Comparison of ENCODE assay signal across 35 cellular contexts in the genomic region with DNA sequence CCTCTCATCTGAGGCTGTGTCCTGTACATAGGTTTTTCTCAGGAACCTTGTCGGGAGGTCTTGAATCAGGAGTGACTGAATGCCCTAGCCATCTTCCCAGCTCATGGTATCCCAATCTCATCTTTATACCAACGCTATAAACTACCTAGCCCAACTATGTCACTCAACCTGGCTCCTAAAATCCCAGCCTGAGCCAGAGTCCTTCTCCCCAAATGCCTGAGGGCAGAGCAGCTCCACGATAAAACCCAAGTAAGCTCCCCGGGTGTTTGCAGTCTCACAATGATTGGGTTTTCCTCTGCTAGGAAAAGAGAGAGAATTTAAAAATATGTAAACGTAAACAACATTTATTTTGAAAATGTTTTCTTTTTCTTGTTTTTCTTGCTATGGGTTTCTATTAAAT. TPM values are rescaled to one million over a fixed set of nuclear protein-coding genes. Genes with fewer than 3 reads are reported as not detected.
DNase-seq lines count a peak whose midpoint lies in the region; ATAC-seq, FAIRE-seq and TF ChIP-seq lines count a peak whose summit lies in the region.
"Had no signal": no experiment of that assay in that cellular context is flagged by ENCODE, and none has a peak within 500 bp of the region (broad histone marks: within the 10 kb centered on the region; RNA-seq: fewer than 3 reads in every experiment).

No MANE protein-coding gene starts in this region.

- H3K23ac ChIP-seq in H1 (ENCODE audit: insufficient read length): no peak overlapping the region

- ATAC-seq in HG02885 (IDR thresholded peaks at IDR 0.05; ENCODE audit: poor library complexity, unreplicated experiment): no peak
- ATAC-seq: A549; CD8-positive, alpha-beta T cell had no signal

- intact Hi-C loops in esophagus muscularis mucosa (cut with DNase I): no loop called here

- H4K5ac ChIP-seq in H1 (ENCODE audit: insufficient read length, low read depth, low read length): no peak overlapping the region

- H3K4ac ChIP-seq in H1 (replicated peaks; ENCODE audit: insufficient read length, low read depth, low read length): no peak overlapping the region

- no peak overlapping the region for H3K56ac ChIP-seq in H1 (replicated peaks; ENCODE audit: insufficient read length, low read depth, low read length)

- no peaks in the 10 kb centered on the region for H4K20me1 ChIP-seq in H1 (replicated peaks in 1 of 2; ENCODE audit: control insufficient read depth in 1 of 2, insufficient read depth in 2 of 2, low read length in 2 of 2)
- H4K20me1 ChIP-seq: BLaER1; BLaER1 treated with 17β-estradiol and CSF1 and Interleukin-3, amounts not matched to agents 10 nM and 100 nM had no signal

- H3K4me1 ChIP-seq in H1 (replicated peaks in 1 of 4; ENCODE audit: control insufficient read depth in 3 of 4, insufficient read depth in 4 of 4, low read length in 3 of 4): peaks cover 0 to 10% (median 2%) of the 10 kb centered on the region in 4 experiments; a peak in 5 of 7 replicates
- peaks cover 0 to 5% (median 1%) of the 10 kb centered on the region in 4 donors for H3K4me1 ChIP-seq in esophagus muscularis mucosa
- H3K4me1 ChIP-seq: A549 had no signal

- FAIRE-seq in GM12892 (lab: Jason Lieb, UNC): peak; percentile 24
- FAIRE-seq in H1 (lab: Jason Lieb, UNC): no peak
- FAIRE-seq: A204.1, A549, D721Med had no signal

- TF ChIP-seq EP300 in H1 (IDR thresholded peaks at IDR 0.05; ENCODE audit: borderline replicate concordance in 1 of 2, low read depth in 2 of 2, low read length in 2 of 2) (no peak), esophagus muscularis mucosa (IDR thresholded peaks at IDR 0.05) (no peak)

- H3K79me1 ChIP-seq in H1 (ENCODE audit: low read depth, low read length): no peaks in the 10 kb centered on the region

- CTCF ChIA-PET in H1 (lab: Charles Lee; ENCODE audit: partially characterized antibody): interaction anchor here (0.7 to 1.3 kb wide), 2 partner anchors 9 to 30 kb away, joined by 3 read pairs; no protein-coding TSS in a partner anchor

- H3K36me3 ChIP-seq in H1 (ENCODE audit: control insufficient read depth in 2 of 4, insufficient read depth in 4 of 4, low read length in 3 of 4) (no peaks in the 10 kb centered on the region), esophagus muscularis mucosa (no peaks in the 10 kb centered on the region)
- H3K36me3 ChIP-seq: BE2C; BLaER1; BLaER1 treated with 17β-estradiol and CSF1 and Interleukin-3, amounts not matched to agents 10 nM and 100 nM had no signal

- H4K8ac ChIP-seq in H1 (ENCODE audit: extremely low read depth, insufficient read depth, low read length): no peak overlapping the region

- no peak overlapping the region for H3K9ac ChIP-seq in H1 (replicated peaks in 1 of 4; ENCODE audit: extremely low read depth in 1 of 4, low read depth in 3 of 4, low read length in 3 of 4)
- H3K9ac ChIP-seq: BLaER1; BLaER1 treated with 17β-estradiol and CSF1 and Interleukin-3, amounts not matched to agents 10 nM and 100 nM had no signal

- H3K4me3 ChIP-seq in H1 (ENCODE audit: extremely low read depth in 1 of 4, insufficient read depth in 2 of 4, low read depth in 3 of 4, low read length in 4 of 4) (no peak overlapping the region), esophagus muscularis mucosa (no peak overlapping the region)
- H3K4me3 ChIP-seq: A549; BLaER1; BLaER1 treated with 17β-estradiol and CSF1 and Interleukin-3, amounts not matched to agents 10 nM and 100 nM had no signal

- no peak overlapping the region for H3K4me2 ChIP-seq in H1 (ENCODE audit: insufficient read depth in 1 of 2, low read depth in 2 of 2, low read length in 2 of 2)
- H3K4me2 ChIP-seq: A549; BLaER1; BLaER1 treated with 17β-estradiol and CSF1 and Interleukin-3, amounts not matched to agents 10 nM and 100 nM had no signal

- no peaks in the 10 kb centered on the region for H3K27me3 ChIP-seq in H1 (replicated peaks in 1 of 4; ENCODE audit: control insufficient read depth in 3 of 4, extremely low read depth in 1 of 4, insufficient read depth in 3 of 4, low read length in 3 of 4)
- H3K27me3 ChIP-seq in esophagus muscularis mucosa: no peaks in the 10 kb centered on the region
- H3K27me3 ChIP-seq: BE2C; BLaER1; BLaER1 treated with 17β-estradiol and CSF1 and Interleukin-3, amounts not matched to agents 10 nM and 100 nM had no signal

- 0 out of 2 replicates have a peak overlapping the region, but pooled peaks have one; percentile 7 for H2AFZ ChIP-seq in H1 (ENCODE audit: low read length)

- no peak overlapping the region for H2BK20ac ChIP-seq in H1 (ENCODE audit: low read length)

- H2AK5ac ChIP-seq in H1 (ENCODE audit: low read depth, low read length): no peak overlapping the region

- H2BK120ac ChIP-seq in H1 (replicated peaks; ENCODE audit: low read depth, low read length): no peak overlapping the region

- H3K23me2 ChIP-seq in H1 (ENCODE audit: low read depth, low read length): no peaks in the 10 kb centered on the region

- no peak for TF ChIP-seq POLR2A in GM12892 (IDR thresholded peaks at IDR 0.05; ENCODE audit: low read depth, low read length)
- no peak for TF ChIP-seq POLR2A in H1 (IDR thresholded peaks at IDR 0.05; ENCODE audit: control extremely low read depth in 1 of 2, low read depth in 2 of 2, low read length in 2 of 2)
- TF ChIP-seq POLR2A in esophagus muscularis mucosa (IDR thresholded peaks at IDR 0.05; ENCODE audit: low read depth): no peak

- no peak for TF ChIP-seq CTCF in H1 (IDR thresholded peaks at IDR 0.05; ENCODE audit: control extremely low read depth in 1 of 3, insufficient read depth in 1 of 3, low read depth in 1 of 3, low read length in 3 of 3)
- no peak for TF ChIP-seq CTCF in esophagus muscularis mucosa (IDR thresholded peaks at IDR 0.05)

- H3K79me2 ChIP-seq in H1 (ENCODE audit: control insufficient read depth in 1 of 2, insufficient read depth in 2 of 2, low read length in 2 of 2): no peaks in the 10 kb centered on the region

- H2BK12ac ChIP-seq in H1 (ENCODE audit: low read depth, low read length): no peak overlapping the region

- no peak overlapping the region for H3K18ac ChIP-seq in H1 (ENCODE audit: extremely low read depth, low read length)

- no peak overlapping the region; the same call in 1 of the 2 replicates for H2BK5ac ChIP-seq in H1 (ENCODE audit: low read depth, low read length)

- no peak overlapping the region for H4K91ac ChIP-seq in H1 (replicated peaks; ENCODE audit: insufficient read length, low read length)

- TF ChIP-seq RAD21 in H1 (IDR thresholded peaks at IDR 0.05 in 1 of 2, conservative IDR thresholded peaks at IDR 0.05 in 1 of 2; ENCODE audit: low read depth in 2 of 2, low read length in 2 of 2): no peak

- POLR2A ChIA-PET in H1 (lab: Charles Lee; ENCODE audit: partially characterized antibody): interaction anchor here (1.2 to 2.0 kb wide), 3 partner anchors 11 to 15 kb away, joined by 4 to 7 read pairs (median 5); partner anchors contain the start of gene EIF1B

- H3K27ac ChIP-seq in H1 (ENCODE audit: low read depth, low read length): no peak overlapping the region
- no peak overlapping the region for H3K27ac ChIP-seq in esophagus muscularis mucosa (replicated peaks in 1 of 4)
- H3K27ac ChIP-seq: 22Rv1; A549; BLaER1; BLaER1 treated with 17β-estradiol and CSF1 and Interleukin-3, amounts not matched to agents 10 nM and 100 nM; C4-2B had no signal

- H3K14ac ChIP-seq in H1 (ENCODE audit: insufficient read length): no peak overlapping the region

- H2BK15ac ChIP-seq in H1 (ENCODE audit: low read length): no peak overlapping the region

- DNase-seq in ELF-1 (ENCODE audit: low read depth, low spot score) (peak; percentile 51), GM12892 (ENCODE audit: insufficient read length) (no peak), H1 (ENCODE audit: low read depth in 1 of 2, low spot score in 2 of 2) (no peak), esophagus muscularis mucosa (ENCODE audit: extremely low spot score) (peak; percentile 66), NCI-H1417 treated with DMSO at 0.1 percent for 48 hours (lab: John Stamatoyannopoulos, UW) (no peak), islet precursor cell (no peak), anterior cingulate cortex (lab: John Stamatoyannopoulos, UW) (no peak)
- DNase-seq: 8988T; ACHN; AML-193; BE2C; C1 segment of cervical spinal cord; Caco-2; Calu3; CD4-positive, alpha-beta memory T cell; CD4-positive, alpha-beta T cell; CD4-positive, CD25-positive, alpha-beta regulatory T cell; CD8-positive, alpha-beta memory T cell; CD8-positive, alpha-beta T cell; COR-L47; DMS 273 treated with DMSO at 0.1 percent for 48 hours; DMS153; DMS53; DMS79; DMS79 treated with DMSO at 0.1 percent for 48 hours; DND-41; EL had no signal

- H3K9me3 ChIP-seq in H1 (ENCODE audit: insufficient read depth in 2 of 2, low read depth in 1 of 2, low read length in 1 of 2) (no peaks in the 10 kb centered on the region), esophagus muscularis mucosa (no peaks in the 10 kb centered on the region)
- H3K9me3 ChIP-seq: A549; BE2C; BLaER1; BLaER1 treated with 17β-estradiol and CSF1 and Interleukin-3, amounts not matched to agents 10 nM and 100 nM; Caco-2 had no signal

- 94% methylated on average over 5 of the region's 5 CpGs; no CpG with 5 or more reads in 1 of the 2 experiments for WGBS in H1 (ENCODE audit: extremely low coverage in 1 of 2, insufficient coverage in 1 of 2, insufficient read length in 1 of 2, insufficient replicate concordance in 2 of 2, low coverage in 1 of 2, low lambda C conversion rate in 2 of 2, missing lambda C conversion rate in 1 of 2), 2 experiments
- WGBS in esophagus muscularis mucosa: 88% methylated on average over 5 of the region's 5 CpGs

TF ChIP-seq in H1, 55 proteins besides CTCF, POLR2A, EP300 and RAD21:
- TF ChIP-seq POU5F1 (IDR thresholded peaks at IDR 0.05; ENCODE audit: low read depth, low read length): no peak
- no peak for TF ChIP-seq RNF2 (IDR thresholded peaks at IDR 0.05; ENCODE audit: borderline replicate concordance, low read depth, low read length, missing control alignments, poor library complexity, severe bottlenecking)
- TF ChIP-seq SIRT6 (IDR thresholded peaks at IDR 0.05; ENCODE audit: low read length): no peak
- TF ChIP-seq TEAD4 (IDR thresholded peaks at IDR 0.05; ENCODE audit: low read depth, low read length): no peak

RNA-seq across cellular contexts. Expression of gene EIF1B, which starts 14.4 kb away (rescaled TPM):
- polyA plus RNA-seq in GM12892 (2012; ENCODE audit: missing spikeins): 52.2 TPM
- 111 and 115 TPM in 2 replicates for total RNA-seq in H1 (2021; fragmentation: NEBNext Ultra II Directional; extraction: Animal tissue kit (Norgen Biotek cat#: 25700))
- 42.4 and 42.5 TPM in 2 replicates for polyA plus RNA-seq in H1 (2011; rRNA removed)
- polyA plus RNA-seq in H1 (2011; cell fraction: cytosol; rRNA removed): 34.9 TPM
- polyA plus RNA-seq in H1 (2011; cell fraction: nucleus; rRNA removed): 32.6 TPM
- 89.6 to 114 TPM (median 91.8 TPM) in 4 replicates for polyA plus RNA-seq in H1 (2012, experiment 1 of 2)
- polyA plus RNA-seq in H1 (2012, experiment 2 of 2): 124 TPM
- polyA plus RNA-seq in H1 (2013, experiment 1 of 2): 114 TPM
- 109 TPM for polyA plus RNA-seq in H1 (2013, experiment 2 of 2)
- 6.8 and 7.0 TPM in 2 replicates for polyA minus RNA-seq in H1 (2011; rRNA and poly(A)+ RNA removed)
- 25.8 TPM for polyA minus RNA-seq in H1 (2011; cell fraction: cytosol; rRNA and poly(A)+ RNA removed)
- polyA minus RNA-seq in H1 (2011; cell fraction: nucleus; rRNA and poly(A)+ RNA removed): 28.0 TPM
- 10 to 100 TPM; 26.5 to 32.5 (median 30.7) TPM for total RNA-seq in esophagus muscularis mucosa

Comparison
In these comparisons a context has a peak if more than half of its experiments do, and no peak if none do; other contexts are left out.
1. DNase-seq: peak in ELF-1 (single experiment) and esophagus muscularis mucosa (single experiment); none in GM12892 (single experiment), H1 (0 of 2), NCI-H1417 treated with DMSO at 0.1 percent for 48 hours (single experiment), islet precursor cell (single experiment) and anterior cingulate cortex (0 of 58).